In genomic region chr15:101288905-101289513, GRCh38 we compare ENCODE assay signal across 8 cellular contexts. TPM values are rescaled to one million over a fixed set of nuclear protein-coding genes. Genes with fewer than 3 reads are reported as not detected.
DNase-seq lines count a peak whose midpoint lies in the region; ATAC-seq and TF ChIP-seq lines count a peak whose summit lies in the region.

No MANE protein-coding gene starts in this region.

- peak; percentile 52 to 69 for DNase-seq in AML-193 (lab: John Stamatoyannopoulos, UW)
- peak; percentile 56 for DNase-seq in GM10266 (ENCODE audit: extremely low spot score)
- peak; percentile 8 for DNase-seq in NCI-H2227 treated with DMSO at 0.1 percent for 48 hours (lab: John Stamatoyannopoulos, UW)
- DNase-seq in astrocyte of the spinal cord (ENCODE audit: low read depth, low spot score): no peak
- peak; percentile 23 for DNase-seq in kidney epithelial cell (ENCODE audit: low read depth)
- DNase-seq in uterus: no peak

- H3K27me3 ChIP-seq in kidney epithelial cell (ENCODE audit: control insufficient read depth, insufficient read depth, low read length) (no peaks in the 10 kb centered on the region), uterus (no peaks in the 10 kb centered on the region)

- H3K9me3 ChIP-seq in uterus: no peaks in the 10 kb centered on the region

- TF ChIP-seq POLR2A in uterus (IDR thresholded peaks at IDR 0.05): no peak

- H3K27ac ChIP-seq in uterus: no peak overlapping the region

- H3K36me3 ChIP-seq in kidney epithelial cell (ENCODE audit: control insufficient read depth, insufficient read depth, low read length) (peaks cover 1% of the 10 kb centered on the region), uterus (no peaks in the 10 kb centered on the region)

- intact Hi-C loops in uterus (cut with DNase I; ENCODE audit: low total_unique reads): no loop called here

- in situ Hi-C loops in astrocyte of the spinal cord (cut with HindIII; ENCODE audit: low sequenced_read_pairs): no loop called here

- H3K4me3 ChIP-seq in astrocyte of the spinal cord (ENCODE audit: low read depth, low read length) (no peak overlapping the region), kidney epithelial cell (ENCODE audit: low read depth, low read length) (no peak overlapping the region), uterus (no peak overlapping the region)

- ATAC-seq in GM19324 (IDR thresholded peaks at IDR 0.05; ENCODE audit: low FRiP score, unreplicated experiment) (no peak), HG02610 (IDR thresholded peaks at IDR 0.05; ENCODE audit: unreplicated experiment) (no peak)

- TF ChIP-seq CTCF in GM10266 (IDR thresholded peaks at IDR 0.05; ENCODE audit: control insufficient read depth, insufficient read depth, low read depth, missing control alignments) (peak; percentile 61), astrocyte of the spinal cord (IDR thresholded peaks at IDR 0.05; ENCODE audit: low read depth, low read length) (peak; percentile 47), kidney epithelial cell (IDR thresholded peaks at IDR 0.05; ENCODE audit: insufficient read depth, low read length, poor library complexity, severe bottlenecking) (peak; percentile 65), uterus (IDR thresholded peaks at IDR 0.05) (peak in 3 of 4 experiments; percentile 26 to 34 (median 29))

- H3K4me1 ChIP-seq in uterus: peaks cover 0 to 5% of the 10 kb centered on the region in 2 donors

RNA-seq across cellular contexts. Expression of gene SNRPA1, which starts 6.0 kb away (rescaled TPM):
- total RNA-seq in kidney epithelial cell: 21.7 and 39.8 TPM in 2 replicates
- 10 to 100 TPM in 3 of 4 donors, 1 to 10 TPM in 1; 3.2 to 56.4 (median 25.7) TPM for total RNA-seq in uterus

RNA-seq across cellular contexts. Expression of gene SELENOS, which starts 11.7 kb away (rescaled TPM):
- 109 and 142 TPM in 2 replicates for total RNA-seq in kidney epithelial cell
- total RNA-seq in uterus: 10 to 100 TPM; 36.9 to 90.0 (median 56.3) TPM

RNA-seq across cellular contexts. Expression of gene CHSY1, which starts 37.2 kb away (rescaled TPM):
- total RNA-seq in kidney epithelial cell (21.1 and 22.9 TPM in 2 replicates), uterus (10 to 100 TPM; 25.6 to 62.8 (median 46.0) TPM)

Comparison
In these comparisons a context has a peak if more than half of its experiments do, and no peak if none do; other contexts are left out.
1. DNase-seq: peak in AML-193 (2 of 2), GM10266 (single experiment), NCI-H2227 treated with DMSO at 0.1 percent for 48 hours (single experiment) and kidney epithelial cell (single experiment); none in astrocyte of the spinal cord (single experiment) and uterus (0 of 2).
2. Peak in every context shown above with its lines, with median percentiles within 50 percentile points of each other: CTCF ChIP-seq.